In genomic region chr12:129629901-129630300, GRCh38 we compare ENCODE assay signal across 29 cellular contexts.
"Had no signal": no experiment of that assay in that cellular context is flagged by ENCODE, and none has a peak within 500 bp of the region (broad histone marks: within the 10 kb centered on the region; RNA-seq: fewer than 3 reads in every experiment).

No MANE protein-coding gene starts in this region.

- ATAC-seq: activated naive CD8-positive, alpha-beta T cell treated with anti-CD3 and anti-CD28 coated beads, Interleukin-2, amount 50 U/mL, for 24 hours; activated T-cell treated with anti-CD3 and anti-CD28 coated beads, Interleukin-2, amount 50 U/mL, for 4 hours; PC-3; Right ventricle myocardium inferior had no signal

- DNase-seq: activated B cell treated with CpG ODN at 0.5 μM for 24 hours; activated CD4-positive, alpha-beta memory T cell treated with anti-CD3 and anti-CD28 coated beads for 36 hours; activated CD4-positive, alpha-beta T cell treated with anti-CD3 and anti-CD28 coated beads for 4 hours; activated CD4-positive, alpha-beta T cell treated with anti-CD3 and anti-CD28 coated beads, Interleukin-2, amount 50 U/mL, for 1 hour; activated CD4-positive, CD25-positive, alpha-beta regulatory T cell treated with anti-CD3 and anti-CD28 coated beads, Interleukin-2, amount 50 U/mL, for 72 hours; activated CD8-positive, alpha-beta memory T cell treated with anti-CD3 and anti-CD28 coated beads, Interleukin-2, amount 50 U/mL, for 4 hours; activated gamma-delta T cell treated with Interleukin-2 at 50 U/mL for 16 hours; activated naive CD4-positive, alpha-beta T cell treated with anti-CD3 and anti-CD28 coated beads, Interleukin-2, amount 10 ng/mL, durations not matched to agents 7 days and 5 days; activated naive CD8-positive, alpha-beta T cell treated with anti-CD3 and anti-CD28 coated beads, Interleukin-2, amount 50 U/mL, for 24 hours; activated T-cell treated with anti-CD3 and anti-CD28 coated beads for 4 hours; activated T-cell treated with anti-CD3 and anti-CD28 coated beads, Interleukin-2, amount 50 U/mL, for 4 hours; anterior cingulate cortex; caudate nucleus; cerebellar nuclear complex; NCI-H1092 treated with DMSO at 0.1 percent for 48 hours; NCI-H1417; NCI-H146; NCI-H187; NCI-H2029 treated with DMSO at 0.1 percent for 48 hours; NCI-H2107; NCI-H226; NCI-H446 treated with DMSO at 0.1 percent for 48 hours; NK-92 treated with Interleukin-12 subunit alpha and Interleukin-12 subunit beta, amount 100 ng/mL, for 24 hours; PC-3; SIG-M5; SW 1271; T-helper 1 cell; T-helper 9 cell had no signal
